ENCODE assay signal across 8 cellular contexts in genomic region chr16:56985288-56985961, GRCh38. TPM values are rescaled to one million over a fixed set of nuclear protein-coding genes. Genes with fewer than 3 reads are reported as not detected.
DNase-seq lines count a peak whose midpoint lies in the region; ATAC-seq and TF ChIP-seq lines count a peak whose summit lies in the region.

No MANE protein-coding gene starts in this region.

- intact Hi-C loops in posterior vena cava (cut with DNase I): no loop called here

- H3K4me3 ChIP-seq in RWPE2 (ENCODE audit: severe bottlenecking): no peak overlapping the region

- H3K9me3 ChIP-seq in RWPE2 (ENCODE audit: severe bottlenecking): no peaks in the 10 kb centered on the region

- TF ChIP-seq CTCF in RWPE2 (IDR thresholded peaks at IDR 0.05; ENCODE audit: poor library complexity, severe bottlenecking): no peak

- peak overlapping the region; percentile 10 for H3K27ac ChIP-seq in RWPE2 (ENCODE audit: poor library complexity, severe bottlenecking)
- H3K27ac ChIP-seq in epithelial cell of prostate: peak overlapping the region; percentile 30
- no peak overlapping the region for H3K27ac ChIP-seq in substantia nigra (ENCODE audit: low read depth, low read length, poor library complexity, severe bottlenecking)

- H3K36me3 ChIP-seq in RWPE2 (ENCODE audit: low read depth): no peaks in the 10 kb centered on the region

- DNase-seq in NCI-H524 (lab: John Stamatoyannopoulos, UW) (peak; percentile 6 to 63), NCI-H524 treated with DMSO at 0.1 percent for 48 hours (lab: John Stamatoyannopoulos, UW) (no peak), RWPE2 (ENCODE audit: low spot score) (no peak), epithelial cell of prostate (ENCODE audit: low read depth, low spot score) (peak; percentile 39), posterior vena cava (ENCODE audit: low spot score) (peak; percentile 92), substantia nigra (lab: John Stamatoyannopoulos, UW) (no peak), mesenteric fat pad (ENCODE audit: low spot score) (no peak)

- peak; percentile 86 for ATAC-seq in RWPE2 (ENCODE audit: low read depth)
- ATAC-seq in GM19035 (IDR thresholded peaks at IDR 0.05; ENCODE audit: unreplicated experiment): no peak

- H3K27me3 ChIP-seq in RWPE2 (ENCODE audit: insufficient read depth, poor library complexity, severe bottlenecking): no peaks in the 10 kb centered on the region

- peaks cover 10% of the 10 kb centered on the region for H3K4me1 ChIP-seq in RWPE2 (ENCODE audit: insufficient read depth, poor library complexity, severe bottlenecking)

RNA-seq across cellular contexts. Expression of gene NLRC5, which starts 3.9 kb away (rescaled TPM):
- total RNA-seq in posterior vena cava (10 to 100 TPM; 37.8 to 53.2 TPM), mesenteric fat pad (63.9 TPM)

RNA-seq across cellular contexts. Expression of gene CETP, which starts 23.7 kb away (rescaled TPM):
- total RNA-seq in posterior vena cava (under 1 TPM in 1 of 2 donors, not detected in 1; 0.60 TPM), mesenteric fat pad (6.4 TPM)

RNA-seq across cellular contexts. Expression of gene HERPUD1, which starts 53.5 kb away (rescaled TPM):
- total RNA-seq in posterior vena cava (100 to 1,000 TPM in 1 of 2 donors, 10 to 100 TPM in 1; 99.7 to 106 TPM), mesenteric fat pad (186 TPM)

Comparison
In these comparisons a context has a peak if more than half of its experiments do, and no peak if none do; other contexts are left out.
1. DNase-seq: peak in NCI-H524 (2 of 2), epithelial cell of prostate (single experiment) and posterior vena cava (single experiment); none in NCI-H524 treated with DMSO at 0.1 percent for 48 hours (single experiment), RWPE2 (single experiment), substantia nigra (0 of 49) and mesenteric fat pad (single experiment).